ENCODE assay signal across 24 cellular contexts in the genomic region with DNA sequence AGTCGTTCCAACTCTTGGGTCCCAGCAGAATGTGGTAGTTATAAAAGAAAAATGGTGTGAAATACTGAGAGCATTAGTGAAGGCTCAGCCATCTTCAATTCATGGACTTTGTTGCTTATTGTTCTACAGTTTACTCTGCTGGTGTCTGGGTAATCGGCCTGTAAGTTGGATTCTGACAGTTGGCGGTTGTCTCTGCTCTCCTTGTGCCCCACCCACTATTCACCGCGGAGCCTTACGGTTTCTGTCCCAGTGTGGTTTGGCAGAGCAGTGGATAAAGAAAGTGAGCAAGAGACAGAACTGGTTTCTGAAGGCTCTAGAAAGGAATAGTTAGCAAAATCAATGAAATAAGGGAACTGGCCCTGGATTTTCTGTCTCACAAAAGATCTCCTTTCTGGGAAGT. TPM values are rescaled to one million over a fixed set of nuclear protein-coding genes. Genes with fewer than 3 reads are reported as not detected.
"Had no signal": no experiment of that assay in that cellular context is flagged by ENCODE, and none has a peak within 500 bp of the region (broad histone marks: within the 10 kb centered on the region; RNA-seq: fewer than 3 reads in every experiment).

No MANE protein-coding gene starts in this region.

- DNase-seq: cerebellar nuclear complex; dorsolateral prefrontal cortex; effector CD4-positive, alpha-beta T cell; foreskin keratinocyte; heart left ventricle; hippocampal formation; left cardiac atrium; left ventricle myocardium superior; lower lobe of right lung; natural killer cell; pancreas; stimulated activated CD4-positive, alpha-beta T cell treated with anti-CD3 and anti-CD28 coated beads, Interleukin-2, amount 100 ng/mL, for 24 hours; stimulated activated CD4-positive, alpha-beta T cell treated with anti-CD3 and anti-CD28 coated beads, Interleukin-4, amount 100 ng/mL, for 24 hours; stimulated activated naive CD4-positive, alpha-beta T cell treated with Interleukin-2 at 50 U/mL for 16 hours; stomach; testis; tibial artery; upper lobe of left lung had no signal

- H3K4me3 ChIP-seq: dorsolateral prefrontal cortex, esophagus muscularis mucosa, gastroesophageal sphincter, heart left ventricle, lower lobe of right lung, pancreas, stomach, testis, tibial artery, upper lobe of left lung had no signal

- H3K9me3 ChIP-seq: esophagus muscularis mucosa, gastroesophageal sphincter, heart left ventricle, lower lobe of right lung, neutrophil, pancreas, stomach, testis, tibial artery, upper lobe of left lung had no signal

- H3K27ac ChIP-seq: dorsolateral prefrontal cortex, epithelial cell of prostate, esophagus muscularis mucosa, foreskin keratinocyte, gastroesophageal sphincter, heart left ventricle, lower lobe of right lung, neutrophil, pancreas, stomach, testis, tibial artery, upper lobe of left lung had no signal

- H3K36me3 ChIP-seq: heart left ventricle, neutrophil, pancreas had no signal

- H3K27me3 ChIP-seq: esophagus muscularis mucosa, foreskin keratinocyte, gastroesophageal sphincter, heart left ventricle, neutrophil, pancreas, stomach, testis, tibial artery, upper lobe of left lung had no signal

- H3K4me1 ChIP-seq: esophagus muscularis mucosa, foreskin keratinocyte, gastroesophageal sphincter, heart left ventricle, lower lobe of right lung, pancreas, stomach, testis, tibial artery had no signal

- ATAC-seq: foreskin keratinocyte; gastroesophageal sphincter; heart left ventricle; left cardiac atrium; left ventricle myocardium superior; lower lobe of right lung; natural killer cell; pancreas; sciatic nerve; stimulated activated effector memory CD8-positive, alpha-beta T cell treated with anti-CD3 and anti-CD28 coated beads, Interleukin-12 subunit alpha, Interleukin-12 subunit beta, amount 100 ng/mL, for 72 hours had no signal

RNA-seq across cellular contexts. Expression of gene LONRF3, which starts 9.1 kb away (rescaled TPM):
- total RNA-seq: foreskin keratinocyte had no signal
